Comparison of ENCODE assay signal across 9 cellular contexts in genomic region chr4:143700060-143700419, GRCh38. TPM values are rescaled to one million over a fixed set of nuclear protein-coding genes. Genes with fewer than 3 reads are reported as not detected.
DNase-seq lines count a peak whose midpoint lies in the region; ATAC-seq, FAIRE-seq and TF ChIP-seq lines count a peak whose summit lies in the region.
"Had no signal": no experiment of that assay in that cellular context is flagged by ENCODE, and none has a peak within 500 bp of the region (broad histone marks: within the 10 kb centered on the region; RNA-seq: fewer than 3 reads in every experiment).

No MANE protein-coding gene starts in this region.

- H3K27ac Mint-ChIP-seq in endothelial cell (ENCODE audit: unreplicated experiment): no peak overlapping the region

- no peak overlapping the region for H3K4me3 Mint-ChIP-seq in endothelial cell (ENCODE audit: unreplicated experiment)

- intact Hi-C loops in pancreas (cut with DNase I): no loop called here

- peaks cover 0 to 5% (median 3%) of the 10 kb centered on the region in 3 donors for H3K4me1 ChIP-seq in pancreas

- peaks cover 0 to 11% (median 4%) of the 10 kb centered on the region in 4 donors for H3K27me3 ChIP-seq in pancreas

- H3K9me3 ChIP-seq in KOPT-K1 (ENCODE audit: insufficient read depth, low read length, poor library complexity, severe bottlenecking): no peaks in the 10 kb centered on the region
- no peaks in the 10 kb centered on the region for H3K9me3 ChIP-seq in pancreas
- H3K9me3 ChIP-seq: right lobe of liver had no signal

- in situ Hi-C loops in ACHN (cut with HindIII; ENCODE audit: low pct_ligation_motif_present, low pct_unique_long_range_greater_than_20kb, low sequenced_read_pairs): no loop called here

- no peak for FAIRE-seq in pancreas (lab: Jason Lieb, UNC)

- 3% methylated on average over 27 to 32 of the region's 32 CpGs for whole genome bisulfite sequencing in pancreas, 2 donors

- peaks cover 21% of the 10 kb centered on the region for H3K27me3 Mint-ChIP-seq in endothelial cell (ENCODE audit: unreplicated experiment)

- ATAC-seq in pancreas: peak in 3 of 4 donors; percentile 48 to 65 (median 48)

- H3K36me3 Mint-ChIP-seq in endothelial cell (ENCODE audit: low read depth, unreplicated experiment): peaks cover 5% of the 10 kb centered on the region

- TF ChIP-seq CTCF in endothelial cell (IDR thresholded peaks at IDR 0.05; ENCODE audit: unreplicated experiment): no peak
- TF ChIP-seq CTCF in pancreas (IDR thresholded peaks at IDR 0.05): no peak

- H3K27ac ChIP-seq in KOPT-K1 (ENCODE audit: low read depth, low read length, poor library complexity, severe bottlenecking) (peak overlapping the region; percentile 62), pancreas (no peak overlapping the region)
- H3K27ac ChIP-seq: right lobe of liver had no signal

- H3K4me1 Mint-ChIP-seq in endothelial cell (ENCODE audit: unreplicated experiment): peaks cover 8% of the 10 kb centered on the region

- no peaks in the 10 kb centered on the region for H3K9me3 Mint-ChIP-seq in endothelial cell (ENCODE audit: unreplicated experiment)

- DNase-seq in EH (ENCODE audit: low read depth) (peak; percentile 10), endothelial cell (ENCODE audit: low spot score) (peak; percentile 17), pancreas (peak in 2 of 6 donors; percentile 18 to 66), NAMALWA (ENCODE audit: low spot score) (no peak), NCI-H146 treated with DMSO at 0.1 percent for 48 hours (lab: John Stamatoyannopoulos, UW; ENCODE audit: unreplicated experiment) (no peak), ACHN (no peak), DMS79 (lab: John Stamatoyannopoulos, UW) (no peak)

- H3K36me3 ChIP-seq in KOPT-K1 (ENCODE audit: insufficient read depth, low read length) (no peaks in the 10 kb centered on the region), pancreas (no peaks in the 10 kb centered on the region)
- H3K36me3 ChIP-seq: right lobe of liver had no signal

- peak overlapping the region; percentile 8 to 45 (median 16) for H3K4me3 ChIP-seq in pancreas

RNA-seq across cellular contexts. Expression of gene FREM3, which starts 0.4 kb away (rescaled TPM):
- 0.56 TPM for total RNA-seq in endothelial cell (ENCODE audit: unreplicated experiment)
- not detected for total RNA-seq in pancreas
- not detected for polyA plus RNA-seq in pancreas
- total RNA-seq: right lobe of liver had no signal

Comparison
In these comparisons a context has a peak if more than half of its experiments do, and no peak if none do; other contexts are left out.
1. DNase-seq: peak in EH (single experiment) and endothelial cell (single experiment); none in NAMALWA (single experiment), NCI-H146 treated with DMSO at 0.1 percent for 48 hours (single experiment), ACHN (single experiment) and DMS79 (single experiment).